In the genomic region with DNA sequence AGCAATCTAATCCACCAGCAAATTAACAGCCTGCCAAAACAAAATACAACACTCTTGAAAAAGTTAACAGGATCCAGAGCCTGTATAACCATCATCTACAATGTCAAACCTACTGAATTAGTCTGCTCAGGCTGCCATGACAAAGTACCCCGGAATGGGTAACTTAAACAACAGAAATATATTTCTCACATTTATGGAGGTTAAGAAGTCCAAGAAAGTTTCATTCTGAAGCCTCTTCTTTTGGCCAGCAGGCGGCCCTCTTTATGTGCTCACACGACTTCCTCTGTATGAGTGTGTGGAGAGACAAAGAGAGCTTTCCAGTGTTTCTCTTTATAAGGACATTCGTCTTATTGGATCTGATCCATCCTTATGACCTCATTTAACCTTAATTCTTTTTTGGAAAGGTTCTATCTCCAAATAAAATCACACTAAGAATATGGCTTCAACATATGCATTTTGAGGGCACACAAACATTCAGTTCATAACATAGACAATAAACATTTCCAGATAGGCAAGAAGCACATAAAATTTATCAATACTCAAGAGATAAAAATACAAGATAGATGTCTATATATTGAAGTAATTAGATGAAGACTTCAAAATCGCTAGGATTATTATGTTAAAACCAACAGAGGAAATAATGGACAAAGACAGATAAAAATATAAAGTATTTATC, we compare ENCODE assay signal across 8 cellular contexts. TPM values are rescaled to one million over a fixed set of nuclear protein-coding genes. Genes with fewer than 3 reads are reported as not detected.
A peak's percentile ranks its signal among the peaks of the same experiment; 100 is the strongest.
DNase-seq lines count a peak whose midpoint lies in the region; TF ChIP-seq lines count a peak whose summit lies in the region.

No MANE protein-coding gene starts in this region.

- CTCF ChIA-PET in activated CD4-positive, alpha-beta memory T cell treated with anti-CD3 and anti-CD28 coated beads for 36 hours (lab: Charles Lee): no interaction called here

- H3K36me3 Mint-ChIP-seq in activated CD4-positive, alpha-beta memory T cell treated with anti-CD3 and anti-CD28 coated beads for 36 hours: no peaks in the 10 kb centered on the region

- no peak overlapping the region for H2AFZ ChIP-seq in KMS-11 (ENCODE audit: low read depth)

- no peak overlapping the region for H3K27ac Mint-ChIP-seq in activated CD4-positive, alpha-beta memory T cell treated with anti-CD3 and anti-CD28 coated beads for 36 hours

- no peak overlapping the region for H3K4me3 ChIP-seq in GM12865 (ENCODE audit: low read depth, low read length)
- H3K4me3 ChIP-seq in KMS-11 (IDR thresholded peaks at IDR 0.05; ENCODE audit: insufficient read depth, low read depth, low read length): no peak overlapping the region
- H3K4me3 ChIP-seq in cardiac muscle cell: no peak overlapping the region
- H3K4me3 ChIP-seq in skeletal muscle satellite cell (ENCODE audit: low read length): no peak overlapping the region

- POLR2A ChIA-PET in activated CD4-positive, alpha-beta memory T cell treated with anti-CD3 and anti-CD28 coated beads for 36 hours (lab: Charles Lee): no interaction called here

- no peaks in the 10 kb centered on the region for H3K9me3 Mint-ChIP-seq in activated CD4-positive, alpha-beta memory T cell treated with anti-CD3 and anti-CD28 coated beads for 36 hours

- H3K27ac ChIP-seq in KMS-11 (no peak overlapping the region), cardiac muscle cell (no peak overlapping the region)

- peak; percentile 24 for DNase-seq in AG08395 (ENCODE audit: low spot score)
- peak; percentile 34 for DNase-seq in GM12865 (ENCODE audit: low read depth)
- DNase-seq in activated CD4-positive, alpha-beta memory T cell treated with anti-CD3 and anti-CD28 coated beads for 36 hours: peak; percentile 43
- DNase-seq in cardiac muscle cell (ENCODE audit: low read depth in 1 of 2, low spot score in 1 of 2): peak; percentile 65 to 76
- DNase-seq in A172 (ENCODE audit: low spot score): no peak
- DNase-seq in T1000 (lab: John Stamatoyannopoulos, UW): no peak

- peaks cover 27% of the 10 kb centered on the region for H3K27me3 Mint-ChIP-seq in activated CD4-positive, alpha-beta memory T cell treated with anti-CD3 and anti-CD28 coated beads for 36 hours

- no peaks in the 10 kb centered on the region for H3K4me1 Mint-ChIP-seq in activated CD4-positive, alpha-beta memory T cell treated with anti-CD3 and anti-CD28 coated beads for 36 hours (ENCODE audit: low read depth)

- H3K36me3 ChIP-seq in KMS-11 (ENCODE audit: insufficient read depth) (no peaks in the 10 kb centered on the region), cardiac muscle cell (no peaks in the 10 kb centered on the region), skeletal muscle satellite cell (ENCODE audit: insufficient read depth, low read length) (no peaks in the 10 kb centered on the region)

- H4K20me1 ChIP-seq in KMS-11 (ENCODE audit: insufficient read depth): no peaks in the 10 kb centered on the region

- no peaks in the 10 kb centered on the region for H3K9me3 ChIP-seq in cardiac muscle cell (ENCODE audit: low read depth)
- H3K9me3 ChIP-seq in skeletal muscle satellite cell (replicated peaks; ENCODE audit: low read length): no peaks in the 10 kb centered on the region

- H3K9ac ChIP-seq in KMS-11 (no peak overlapping the region), skeletal muscle satellite cell (ENCODE audit: low read depth, low read length) (peak overlapping the region; percentile 67)

- no peaks in the 10 kb centered on the region for H3K79me2 ChIP-seq in KMS-11 (ENCODE audit: insufficient read depth, low read depth)

- H3K4me1 ChIP-seq in KMS-11 (ENCODE audit: low read depth, poor library complexity, severe bottlenecking) (peaks cover 6% of the 10 kb centered on the region), cardiac muscle cell (ENCODE audit: low read depth) (no peaks in the 10 kb centered on the region), skeletal muscle satellite cell (ENCODE audit: control insufficient read depth, insufficient read depth, low read length) (peaks cover 49% of the 10 kb centered on the region)

- peak; percentile 49 for TF ChIP-seq CTCF in GM12865 (IDR thresholded peaks at IDR 0.05; ENCODE audit: insufficient read depth, low read depth, low read length, missing control alignments)
- peak; percentile 40; the same call in 1 of the 2 replicates for TF ChIP-seq CTCF in KMS-11 (conservative IDR thresholded peaks at IDR 0.05; ENCODE audit: low read depth, low read length)
- TF ChIP-seq CTCF in cardiac muscle cell (IDR thresholded peaks at IDR 0.05; ENCODE audit: low read depth, low read length): peak; percentile 88

- intact Hi-C loops in activated CD4-positive, alpha-beta memory T cell treated with anti-CD3 and anti-CD28 coated beads for 36 hours (cut with micrococcal nuclease): loop anchor here (1.0 to 5.0 kb wide), 3 partner anchors 42 to 355 kb away; no protein-coding TSS in a partner anchor

- H3K27me3 ChIP-seq in KMS-11 (ENCODE audit: insufficient read depth, low read depth): no peaks in the 10 kb centered on the region
- peaks cover 15% of the 10 kb centered on the region for H3K27me3 ChIP-seq in cardiac muscle cell
- H3K27me3 ChIP-seq in skeletal muscle satellite cell (ENCODE audit: control insufficient read depth, insufficient read depth, low read length): no peaks in the 10 kb centered on the region

- H3K4me2 ChIP-seq in KMS-11 (no peak overlapping the region), skeletal muscle satellite cell (ENCODE audit: low read length) (no peak overlapping the region)

- no peak overlapping the region for H3K4me3 Mint-ChIP-seq in activated CD4-positive, alpha-beta memory T cell treated with anti-CD3 and anti-CD28 coated beads for 36 hours

RNA-seq across cellular contexts. Expression of gene RERG, which starts 5.9 kb away (rescaled TPM):
- total RNA-seq in activated CD4-positive, alpha-beta memory T cell treated with anti-CD3 and anti-CD28 coated beads for 36 hours: not detected
- 12.3 and 14.8 TPM in 2 replicates for total RNA-seq in cardiac muscle cell
- 6.5 and 14.6 TPM in 2 replicates for polyA plus RNA-seq in cardiac muscle cell
- 0.22 TPM in 1 of 2 replicates, not detected in the other for total RNA-seq in skeletal muscle satellite cell (2012; rRNA removed)
- not detected in 2 replicates for total RNA-seq in A172 (2014; rRNA removed; shearing (Covaris generic))

Comparison
In these comparisons a context has a peak if more than half of its experiments do, and no peak if none do; other contexts are left out.
1. DNase-seq: peak in AG08395 (single experiment), GM12865 (single experiment), activated CD4-positive, alpha-beta memory T cell treated with anti-CD3 and anti-CD28 coated beads for 36 hours (single experiment) and cardiac muscle cell (2 of 2); none in A172 (single experiment) and T1000 (single experiment).
2. RNA of gene RERG, which starts 5.9 kb away (total RNA-seq): 12.3 to 14.8 TPM in cardiac muscle cell; not detected in activated CD4-positive, alpha-beta memory T cell treated with anti-CD3 and anti-CD28 coated beads for 36 hours and not detected in A172; every median in the first group is over 10 times any median in the second.
3. Peak in every context shown above with its lines, with median percentiles within 50 percentile points of each other: CTCF ChIP-seq.